Comparison of ENCODE assay signal across 1 cellular context in the genomic region with DNA sequence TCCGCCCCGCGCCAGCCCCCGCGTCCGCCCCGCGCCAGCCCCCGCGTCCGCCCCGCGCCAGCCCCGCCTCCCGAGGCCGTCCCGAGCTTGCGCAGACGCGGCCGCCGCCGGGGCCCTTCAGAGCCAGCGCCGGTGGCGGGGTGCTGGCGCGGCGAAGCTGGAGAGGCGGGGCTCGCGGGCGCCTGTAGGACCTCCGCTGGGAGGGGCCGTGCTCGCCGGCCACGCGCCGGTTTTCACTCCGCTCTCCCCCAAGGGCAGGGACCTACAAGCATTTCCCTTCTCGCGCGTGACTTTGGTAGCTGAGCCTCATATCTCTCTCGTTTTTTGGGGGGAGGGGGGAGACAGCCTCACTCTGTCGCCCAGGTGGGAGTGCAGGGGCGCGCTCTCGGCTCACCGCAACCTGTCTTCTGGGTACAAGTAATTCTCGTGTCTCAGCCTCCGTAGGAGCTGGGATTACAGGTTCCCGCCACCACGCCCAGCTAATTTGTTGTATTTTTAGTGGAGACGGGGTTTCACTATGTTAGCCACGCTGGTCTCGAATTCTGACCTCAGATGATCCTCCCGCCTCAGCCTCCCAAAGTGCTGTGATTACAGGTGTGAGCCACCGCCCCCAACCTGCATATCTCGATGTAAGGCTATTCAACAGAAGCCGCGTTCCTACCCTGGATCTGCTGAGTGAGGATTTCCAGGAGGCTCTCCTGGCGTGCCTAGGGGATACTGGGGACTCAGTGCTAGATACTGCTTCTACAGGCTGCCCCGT.
TF ChIP-seq lines count a peak whose summit lies in the region.

A gene (minus strand): TSS at position 159 of the 760 bp plus-strand sequence. CDS start 6,595 bp downstream, outside the sequence.

TF ChIP-seq in HepG2, 621 proteins besides CTCF, POLR2A, EP300 and RAD21 (continued from another document and continues in another):
- no peak for TF ChIP-seq ZSCAN21 (CRISPR knock-in tag; IDR thresholded peaks at IDR 0.05; ENCODE audit: borderline replicate concordance)
- TF ChIP-seq, protein P1, sequence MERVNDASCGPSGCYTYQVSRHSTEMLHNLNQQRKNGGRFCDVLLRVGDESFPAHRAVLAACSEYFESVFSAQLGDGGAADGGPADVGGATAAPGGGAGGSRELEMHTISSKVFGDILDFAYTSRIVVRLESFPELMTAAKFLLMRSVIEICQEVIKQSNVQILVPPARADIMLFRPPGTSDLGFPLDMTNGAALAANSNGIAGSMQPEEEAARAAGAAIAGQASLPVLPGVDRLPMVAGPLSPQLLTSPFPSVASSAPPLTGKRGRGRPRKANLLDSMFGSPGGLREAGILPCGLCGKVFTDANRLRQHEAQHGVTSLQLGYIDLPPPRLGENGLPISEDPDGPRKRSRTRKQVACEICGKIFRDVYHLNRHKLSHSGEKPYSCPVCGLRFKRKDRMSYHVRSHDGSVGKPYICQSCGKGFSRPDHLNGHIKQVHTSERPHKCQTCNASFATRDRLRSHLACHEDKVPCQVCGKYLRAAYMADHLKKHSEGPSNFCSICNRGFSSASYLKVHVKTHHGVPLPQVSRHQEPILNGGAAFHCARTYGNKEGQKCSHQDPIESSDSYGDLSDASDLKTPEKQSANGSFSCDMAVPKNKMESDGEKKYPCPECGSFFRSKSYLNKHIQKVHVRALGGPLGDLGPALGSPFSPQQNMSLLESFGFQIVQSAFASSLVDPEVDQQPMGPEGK (CRISPR knock-in tag; IDR thresholded peaks at IDR 0.05), result peak; percentile 48; the same call in 1 of the 2 replicates
- 0 out of 2 replicates have a peak, but pooled peaks have one; percentile 59 for TF ChIP-seq NFKB2 (CRISPR knock-in tag; IDR thresholded peaks at IDR 0.05; ENCODE audit: borderline replicate concordance)
- TF ChIP-seq YEATS4 (CRISPR knock-in tag; IDR thresholded peaks at IDR 0.05; ENCODE audit: borderline replicate concordance), result 0 out of 2 replicates have a peak, but pooled peaks have one; percentile 62
- TF ChIP-seq ZNF556 (CRISPR knock-in tag; IDR thresholded peaks at IDR 0.05; ENCODE audit: borderline replicate concordance), result 0 out of 2 replicates have a peak, but pooled peaks have one; percentile 23
- 0 out of 2 replicates have a peak, but pooled peaks have one; percentile 4 for TF ChIP-seq ZNF777 (CRISPR knock-in tag; IDR thresholded peaks at IDR 0.05)
- TF ChIP-seq, protein P2, sequence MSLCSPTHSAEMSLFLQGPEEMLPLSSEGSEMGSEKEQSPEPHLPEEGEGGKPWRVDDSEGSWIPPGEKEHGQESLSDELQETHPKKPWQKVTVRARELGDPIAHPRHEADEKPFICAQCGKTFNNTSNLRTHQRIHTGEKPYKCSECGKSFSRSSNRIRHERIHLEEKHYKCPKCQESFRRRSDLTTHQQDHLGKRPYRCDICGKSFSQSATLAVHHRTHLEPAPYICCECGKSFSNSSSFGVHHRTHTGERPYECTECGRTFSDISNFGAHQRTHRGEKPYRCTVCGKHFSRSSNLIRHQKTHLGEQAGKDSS (CRISPR knock-in tag; IDR thresholded peaks at IDR 0.05; ENCODE audit: borderline replicate concordance, low read depth), result 0 out of 2 replicates have a peak, but pooled peaks have one; percentile 2
- TF ChIP-seq, protein P3, sequence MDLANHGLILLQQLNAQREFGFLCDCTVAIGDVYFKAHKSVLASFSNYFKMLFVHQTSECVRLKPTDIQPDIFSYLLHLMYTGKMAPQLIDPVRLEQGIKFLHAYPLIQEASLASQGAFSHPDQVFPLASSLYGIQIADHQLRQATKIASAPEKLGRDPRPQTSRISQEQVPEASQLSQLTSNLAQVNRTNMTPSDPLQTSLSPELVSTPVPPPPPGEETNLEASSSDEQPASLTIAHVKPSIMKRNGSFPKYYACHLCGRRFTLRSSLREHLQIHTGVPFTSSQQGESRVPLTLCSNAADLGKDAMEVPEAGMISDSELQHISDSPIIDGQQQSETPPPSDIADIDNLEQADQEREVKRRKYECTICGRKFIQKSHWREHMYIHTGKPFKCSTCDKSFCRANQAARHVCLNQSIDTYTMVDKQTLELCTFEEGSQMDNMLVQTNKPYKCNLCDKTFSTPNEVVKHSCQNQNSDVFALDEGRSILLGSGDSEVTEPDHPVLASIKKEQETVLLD (CRISPR knock-in tag; IDR thresholded peaks at IDR 0.05; ENCODE audit: low read depth), result peak; percentile 61
- peak; percentile 61 for TF ChIP-seq HNRNPLL (IDR thresholded peaks at IDR 0.05; ENCODE audit: low read depth, low read length, poor library complexity, severe bottlenecking)
- no peak for TF ChIP-seq ZSCAN22 (CRISPR knock-in tag; IDR thresholded peaks at IDR 0.05)
- no peak for TF ChIP-seq ZNF790 (CRISPR knock-in tag; IDR thresholded peaks at IDR 0.05; ENCODE audit: borderline replicate concordance)
- TF ChIP-seq, protein P4, sequence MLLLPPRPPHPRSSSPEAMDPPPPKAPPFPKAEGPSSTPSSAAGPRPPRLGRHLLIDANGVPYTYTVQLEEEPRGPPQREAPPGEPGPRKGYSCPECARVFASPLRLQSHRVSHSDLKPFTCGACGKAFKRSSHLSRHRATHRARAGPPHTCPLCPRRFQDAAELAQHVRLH (CRISPR knock-in tag; IDR thresholded peaks at IDR 0.05; ENCODE audit: borderline replicate concordance, low read depth), result no peak
- no peak for TF ChIP-seq SOX6 (IDR thresholded peaks at IDR 0.05)
- 0 out of 2 replicates have a peak, but pooled peaks have one; percentile 10 for TF ChIP-seq SOX6 (CRISPR knock-in tag; IDR thresholded peaks at IDR 0.05)
- no peak for TF ChIP-seq PHB2 (IDR thresholded peaks at IDR 0.05; ENCODE audit: partially characterized antibody)
- TF ChIP-seq ZNF44 (CRISPR knock-in tag; IDR thresholded peaks at IDR 0.05), result no peak
- TF ChIP-seq ZNF891 (CRISPR knock-in tag; IDR thresholded peaks at IDR 0.05), result peak; percentile 63
- TF ChIP-seq ZSCAN31 (CRISPR knock-in tag; IDR thresholded peaks at IDR 0.05; ENCODE audit: low read depth), result 0 out of 2 replicates have a peak, but pooled peaks have one; percentile 39
- TF ChIP-seq KAT7 (CRISPR knock-in tag; IDR thresholded peaks at IDR 0.05; ENCODE audit: borderline replicate concordance), result peak; percentile 3; the same call in 1 of the 2 replicates
- TF ChIP-seq, protein P5, sequence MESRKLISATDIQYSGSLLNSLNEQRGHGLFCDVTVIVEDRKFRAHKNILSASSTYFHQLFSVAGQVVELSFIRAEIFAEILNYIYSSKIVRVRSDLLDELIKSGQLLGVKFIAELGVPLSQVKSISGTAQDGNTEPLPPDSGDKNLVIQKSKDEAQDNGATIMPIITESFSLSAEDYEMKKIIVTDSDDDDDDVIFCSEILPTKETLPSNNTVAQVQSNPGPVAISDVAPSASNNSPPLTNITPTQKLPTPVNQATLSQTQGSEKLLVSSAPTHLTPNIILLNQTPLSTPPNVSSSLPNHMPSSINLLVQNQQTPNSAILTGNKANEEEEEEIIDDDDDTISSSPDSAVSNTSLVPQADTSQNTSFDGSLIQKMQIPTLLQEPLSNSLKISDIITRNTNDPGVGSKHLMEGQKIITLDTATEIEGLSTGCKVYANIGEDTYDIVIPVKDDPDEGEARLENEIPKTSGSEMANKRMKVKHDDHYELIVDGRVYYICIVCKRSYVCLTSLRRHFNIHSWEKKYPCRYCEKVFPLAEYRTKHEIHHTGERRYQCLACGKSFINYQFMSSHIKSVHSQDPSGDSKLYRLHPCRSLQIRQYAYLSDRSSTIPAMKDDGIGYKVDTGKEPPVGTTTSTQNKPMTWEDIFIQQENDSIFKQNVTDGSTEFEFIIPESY (CRISPR knock-in tag; IDR thresholded peaks at IDR 0.05), result peak; percentile 29
- no peak for TF ChIP-seq ETV6 (CRISPR knock-in tag; conservative IDR thresholded peaks at IDR 0.05)
- TF ChIP-seq ZNF746 (CRISPR knock-in tag; IDR thresholded peaks at IDR 0.05), result peak; percentile 49; the same call in 1 of the 2 replicates
- 0 out of 2 replicates have a peak, but pooled peaks have one; percentile 41 for TF ChIP-seq ZNF224 (CRISPR knock-in tag; IDR thresholded peaks at IDR 0.05)
- 0 out of 2 replicates have a peak, but pooled peaks have one; percentile 8 for TF ChIP-seq ZNF543 (CRISPR knock-in tag; IDR thresholded peaks at IDR 0.05)
- TF ChIP-seq, protein P6, sequence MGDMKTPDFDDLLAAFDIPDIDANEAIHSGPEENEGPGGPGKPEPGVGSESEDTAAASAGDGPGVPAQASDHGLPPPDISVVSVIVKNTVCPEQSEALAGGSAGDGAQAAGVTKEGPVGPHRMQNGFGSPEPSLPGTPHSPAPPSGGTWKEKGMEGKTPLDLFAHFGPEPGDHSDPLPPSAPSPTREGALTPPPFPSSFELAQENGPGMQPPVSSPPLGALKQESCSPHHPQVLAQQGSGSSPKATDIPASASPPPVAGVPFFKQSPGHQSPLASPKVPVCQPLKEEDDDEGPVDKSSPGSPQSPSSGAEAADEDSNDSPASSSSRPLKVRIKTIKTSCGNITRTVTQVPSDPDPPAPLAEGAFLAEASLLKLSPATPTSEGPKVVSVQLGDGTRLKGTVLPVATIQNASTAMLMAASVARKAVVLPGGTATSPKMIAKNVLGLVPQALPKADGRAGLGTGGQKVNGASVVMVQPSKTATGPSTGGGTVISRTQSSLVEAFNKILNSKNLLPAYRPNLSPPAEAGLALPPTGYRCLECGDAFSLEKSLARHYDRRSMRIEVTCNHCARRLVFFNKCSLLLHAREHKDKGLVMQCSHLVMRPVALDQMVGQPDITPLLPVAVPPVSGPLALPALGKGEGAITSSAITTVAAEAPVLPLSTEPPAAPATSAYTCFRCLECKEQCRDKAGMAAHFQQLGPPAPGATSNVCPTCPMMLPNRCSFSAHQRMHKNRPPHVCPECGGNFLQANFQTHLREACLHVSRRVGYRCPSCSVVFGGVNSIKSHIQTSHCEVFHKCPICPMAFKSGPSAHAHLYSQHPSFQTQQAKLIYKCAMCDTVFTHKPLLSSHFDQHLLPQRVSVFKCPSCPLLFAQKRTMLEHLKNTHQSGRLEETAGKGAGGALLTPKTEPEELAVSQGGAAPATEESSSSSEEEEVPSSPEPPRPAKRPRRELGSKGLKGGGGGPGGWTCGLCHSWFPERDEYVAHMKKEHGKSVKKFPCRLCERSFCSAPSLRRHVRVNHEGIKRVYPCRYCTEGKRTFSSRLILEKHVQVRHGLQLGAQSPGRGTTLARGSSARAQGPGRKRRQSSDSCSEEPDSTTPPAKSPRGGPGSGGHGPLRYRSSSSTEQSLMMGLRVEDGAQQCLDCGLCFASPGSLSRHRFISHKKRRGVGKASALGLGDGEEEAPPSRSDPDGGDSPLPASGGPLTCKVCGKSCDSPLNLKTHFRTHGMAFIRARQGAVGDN (CRISPR knock-in tag; IDR thresholded peaks at IDR 0.05), result peak; percentile 65
- TF ChIP-seq ZNF598 (CRISPR knock-in tag; IDR thresholded peaks at IDR 0.05; ENCODE audit: borderline replicate concordance), result 0 out of 2 replicates have a peak, but pooled peaks have one; percentile 33
- no peak for TF ChIP-seq CEBPG (CRISPR knock-in tag; IDR thresholded peaks at IDR 0.05)
- TF ChIP-seq HOXA9 (CRISPR knock-in tag; IDR thresholded peaks at IDR 0.05; ENCODE audit: borderline replicate concordance), result 0 out of 2 replicates have a peak, but pooled peaks have one; percentile 40
- TF ChIP-seq, protein P7, sequence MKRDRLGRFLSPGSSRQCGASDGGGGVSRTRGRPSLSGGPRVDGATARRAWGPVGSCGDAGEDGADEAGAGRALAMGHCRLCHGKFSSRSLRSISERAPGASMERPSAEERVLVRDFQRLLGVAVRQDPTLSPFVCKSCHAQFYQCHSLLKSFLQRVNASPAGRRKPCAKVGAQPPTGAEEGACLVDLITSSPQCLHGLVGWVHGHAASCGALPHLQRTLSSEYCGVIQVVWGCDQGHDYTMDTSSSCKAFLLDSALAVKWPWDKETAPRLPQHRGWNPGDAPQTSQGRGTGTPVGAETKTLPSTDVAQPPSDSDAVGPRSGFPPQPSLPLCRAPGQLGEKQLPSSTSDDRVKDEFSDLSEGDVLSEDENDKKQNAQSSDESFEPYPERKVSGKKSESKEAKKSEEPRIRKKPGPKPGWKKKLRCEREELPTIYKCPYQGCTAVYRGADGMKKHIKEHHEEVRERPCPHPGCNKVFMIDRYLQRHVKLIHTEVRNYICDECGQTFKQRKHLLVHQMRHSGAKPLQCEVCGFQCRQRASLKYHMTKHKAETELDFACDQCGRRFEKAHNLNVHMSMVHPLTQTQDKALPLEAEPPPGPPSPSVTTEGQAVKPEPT (CRISPR knock-in tag; IDR thresholded peaks at IDR 0.05; ENCODE audit: low read depth), result 0 out of 2 replicates have a peak, but pooled peaks have one; percentile 10
- TF ChIP-seq, protein P8, sequence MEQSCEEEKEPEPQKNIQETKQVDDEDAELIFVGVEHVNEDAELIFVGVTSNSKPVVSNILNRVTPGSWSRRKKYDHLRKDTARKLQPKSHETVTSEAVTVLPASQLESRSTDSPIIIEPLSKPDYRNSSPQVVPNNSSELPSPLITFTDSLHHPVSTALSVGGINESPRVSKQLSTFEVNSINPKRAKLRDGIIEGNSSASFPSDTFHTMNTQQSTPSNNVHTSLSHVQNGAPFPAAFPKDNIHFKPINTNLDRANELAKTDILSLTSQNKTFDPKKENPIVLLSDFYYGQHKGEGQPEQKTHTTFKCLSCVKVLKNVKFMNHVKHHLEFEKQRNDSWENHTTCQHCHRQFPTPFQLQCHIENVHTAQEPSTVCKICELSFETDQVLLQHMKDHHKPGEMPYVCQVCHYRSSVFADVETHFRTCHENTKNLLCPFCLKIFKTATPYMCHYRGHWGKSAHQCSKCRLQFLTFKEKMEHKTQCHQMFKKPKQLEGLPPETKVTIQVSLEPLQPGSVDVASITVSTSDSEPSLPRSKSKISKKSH (CRISPR knock-in tag; IDR thresholded peaks at IDR 0.05; ENCODE audit: borderline replicate concordance), result peak; percentile 39; the same call in 1 of the 2 replicates
- TF ChIP-seq SP2 (CRISPR knock-in tag; IDR thresholded peaks at IDR 0.05), result peak; percentile 3; the same call in 1 of the 2 replicates
- TF ChIP-seq RBAK (CRISPR knock-in tag; IDR thresholded peaks at IDR 0.05), result peak; percentile 65; the same call in 1 of the 2 replicates
- TF ChIP-seq, protein P9, sequence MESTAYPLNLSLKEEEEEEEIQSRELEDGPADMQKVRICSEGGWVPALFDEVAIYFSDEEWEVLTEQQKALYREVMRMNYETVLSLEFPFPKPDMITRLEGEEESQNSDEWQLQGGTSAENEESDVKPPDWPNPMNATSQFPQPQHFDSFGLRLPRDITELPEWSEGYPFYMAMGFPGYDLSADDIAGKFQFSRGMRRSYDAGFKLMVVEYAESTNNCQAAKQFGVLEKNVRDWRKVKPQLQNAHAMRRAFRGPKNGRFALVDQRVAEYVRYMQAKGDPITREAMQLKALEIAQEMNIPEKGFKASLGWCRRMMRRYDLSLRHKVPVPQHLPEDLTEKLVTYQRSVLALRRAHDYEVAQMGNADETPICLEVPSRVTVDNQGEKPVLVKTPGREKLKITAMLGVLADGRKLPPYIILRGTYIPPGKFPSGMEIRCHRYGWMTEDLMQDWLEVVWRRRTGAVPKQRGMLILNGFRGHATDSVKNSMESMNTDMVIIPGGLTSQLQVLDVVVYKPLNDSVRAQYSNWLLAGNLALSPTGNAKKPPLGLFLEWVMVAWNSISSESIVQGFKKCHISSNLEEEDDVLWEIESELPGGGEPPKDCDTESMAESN (CRISPR knock-in tag; conservative IDR thresholded peaks at IDR 0.05), result 0 out of 2 replicates have a peak, but pooled peaks have one; percentile 38
- TF ChIP-seq DMAP1 (CRISPR knock-in tag; IDR thresholded peaks at IDR 0.05), result peak; percentile 43; the same call in 1 of the 2 replicates
- TF ChIP-seq JARID2 (CRISPR knock-in tag; IDR thresholded peaks at IDR 0.05; ENCODE audit: insufficient replicate concordance), result no peak
- no peak for TF ChIP-seq ZNF674 (CRISPR knock-in tag; IDR thresholded peaks at IDR 0.05; ENCODE audit: low read depth)
